ENCODE assay signal across 31 cellular contexts in genomic region chr7:70489808-70490207, GRCh38.
"Had no signal": no experiment of that assay in that cellular context is flagged by ENCODE, and none has a peak within 500 bp of the region (broad histone marks: within the 10 kb centered on the region; RNA-seq: fewer than 3 reads in every experiment).

No MANE protein-coding gene starts in this region.

- DNase-seq: activated CD4-positive, alpha-beta T cell treated with anti-CD3 and anti-CD28 coated beads for 4 hours; activated CD4-positive, alpha-beta T cell treated with anti-CD3 and anti-CD28 coated beads, Interleukin-2, amount 50 U/mL, for 4 hours; activated effector memory CD4-positive, alpha-beta T cell treated with Interleukin-2 at 50 U/mL for 16 hours; activated naive CD4-positive, alpha-beta T cell treated with Interleukin-2 at 50 U/mL for 16 hours; aorta; cortex of kidney; endodermal cell; islet precursor cell; left cardiac atrium; left ventricle myocardium superior; nephron progenitor cell; ovary; sigmoid colon; stimulated activated CD4-positive, alpha-beta T cell treated with anti-CD3 and anti-CD28 coated beads, Interleukin-1b, Interleukin-23, amount 100 ng/mL, for 48 hours; stimulated activated CD4-positive, alpha-beta T cell treated with anti-CD3 and anti-CD28 coated beads, Interleukin-4, amount 100 ng/mL, for 4 hours; stimulated activated CD8-positive, alpha-beta memory T cell treated with anti-CD3 and anti-CD28 coated beads, Interleukin-4, amount 100 ng/mL, for 48 hours; stimulated activated naive CD8-positive, alpha-beta T cell treated with anti-CD3 and anti-CD28 coated beads, Interleukin-15, amount 100 ng/mL, for 72 hours; substantia nigra; SW 1271; T-helper 9 cell; thyroid gland had no signal

- H3K36me3 Mint-ChIP-seq: activated naive CD8-positive, alpha-beta T cell had no signal

- H3K4me2 ChIP-seq: hepatocyte, smooth muscle cell had no signal

- H3K4me3 ChIP-seq: adrenal gland, body of pancreas, hepatocyte, ovary, sigmoid colon, smooth muscle cell, thyroid gland had no signal

- H3K9me3 Mint-ChIP-seq: stimulated activated naive CD8-positive, alpha-beta T cell treated with anti-CD3 and anti-CD28 coated beads, Interleukin-15, amount 100 ng/mL, for 72 hours had no signal

- H3K9me3 ChIP-seq: adrenal gland, body of pancreas, ovary, sigmoid colon, thyroid gland had no signal

- H3K4me1 Mint-ChIP-seq: stimulated activated memory B cell treated with anti-CD40 and anti-IgM and Interleukin-4, amounts not matched to agents 10 μg/mL and 1 μg/mL and 100 μg/mL, for 72 hours; stimulated activated naive CD8-positive, alpha-beta T cell treated with anti-CD3 and anti-CD28 coated beads, Interleukin-15, amount 100 ng/mL, for 72 hours had no signal

- H2AFZ ChIP-seq: hepatocyte had no signal

- H3K27me3 ChIP-seq: adrenal gland, body of pancreas, hepatocyte, ovary, sigmoid colon, thyroid gland had no signal

- H3K4me3 Mint-ChIP-seq: activated naive CD8-positive, alpha-beta T cell; endodermal cell; nephron progenitor cell; stimulated activated memory B cell treated with anti-CD40 and anti-IgM and Interleukin-4, amounts not matched to agents 10 μg/mL and 1 μg/mL and 100 μg/mL, for 72 hours; stimulated activated naive CD8-positive, alpha-beta T cell treated with anti-CD3 and anti-CD28 coated beads, Interleukin-15, amount 100 ng/mL, for 72 hours; T-helper 1 cell treated with Interleukin-12 subunit alpha and Interleukin-12 subunit beta and Interleukin-4 antibody, amounts not matched to agents 30 μg/mL and 1 μg/mL, for 36 hours had no signal

- ATAC-seq: body of pancreas; esophagus mucosa; left cardiac atrium; left ventricle myocardium superior; stimulated activated memory B cell treated with anti-CD40 and anti-IgM and Interleukin-4, amounts not matched to agents 10 μg/mL and 1 μg/mL and 100 μg/mL, for 72 hours; stimulated activated naive CD8-positive, alpha-beta T cell treated with anti-CD3 and anti-CD28 coated beads, Interleukin-15, amount 100 ng/mL, for 72 hours had no signal

- H3K79me2 ChIP-seq: hepatocyte had no signal

- H3K27ac ChIP-seq: adrenal gland, body of pancreas, hepatocyte, ovary, sigmoid colon, thyroid gland, VCaP had no signal

- H3K36me3 ChIP-seq: adrenal gland, ovary, sigmoid colon, thyroid gland had no signal

- H3K4me1 ChIP-seq: adrenal gland, sigmoid colon, thyroid gland had no signal

- H3K27me3 Mint-ChIP-seq: activated naive CD8-positive, alpha-beta T cell; progenitor cell of endocrine pancreas; stimulated activated memory B cell treated with anti-CD40 and anti-IgM and Interleukin-4, amounts not matched to agents 10 μg/mL and 1 μg/mL and 100 μg/mL, for 72 hours; stimulated activated naive CD8-positive, alpha-beta T cell treated with anti-CD3 and anti-CD28 coated beads, Interleukin-15, amount 100 ng/mL, for 72 hours had no signal

- H3K27ac Mint-ChIP-seq: activated naive CD8-positive, alpha-beta T cell; endodermal cell; nephron progenitor cell; progenitor cell of endocrine pancreas; stimulated activated memory B cell treated with anti-CD40 and anti-IgM and Interleukin-4, amounts not matched to agents 10 μg/mL and 1 μg/mL and 100 μg/mL, for 72 hours; stimulated activated naive CD8-positive, alpha-beta T cell treated with anti-CD3 and anti-CD28 coated beads, Interleukin-15, amount 100 ng/mL, for 72 hours; T-helper 1 cell treated with Interleukin-12 subunit alpha and Interleukin-12 subunit beta and Interleukin-4 antibody, amounts not matched to agents 30 μg/mL and 1 μg/mL, for 36 hours had no signal
